ENCODE assay signal across 1 cellular context in the genomic region with DNA sequence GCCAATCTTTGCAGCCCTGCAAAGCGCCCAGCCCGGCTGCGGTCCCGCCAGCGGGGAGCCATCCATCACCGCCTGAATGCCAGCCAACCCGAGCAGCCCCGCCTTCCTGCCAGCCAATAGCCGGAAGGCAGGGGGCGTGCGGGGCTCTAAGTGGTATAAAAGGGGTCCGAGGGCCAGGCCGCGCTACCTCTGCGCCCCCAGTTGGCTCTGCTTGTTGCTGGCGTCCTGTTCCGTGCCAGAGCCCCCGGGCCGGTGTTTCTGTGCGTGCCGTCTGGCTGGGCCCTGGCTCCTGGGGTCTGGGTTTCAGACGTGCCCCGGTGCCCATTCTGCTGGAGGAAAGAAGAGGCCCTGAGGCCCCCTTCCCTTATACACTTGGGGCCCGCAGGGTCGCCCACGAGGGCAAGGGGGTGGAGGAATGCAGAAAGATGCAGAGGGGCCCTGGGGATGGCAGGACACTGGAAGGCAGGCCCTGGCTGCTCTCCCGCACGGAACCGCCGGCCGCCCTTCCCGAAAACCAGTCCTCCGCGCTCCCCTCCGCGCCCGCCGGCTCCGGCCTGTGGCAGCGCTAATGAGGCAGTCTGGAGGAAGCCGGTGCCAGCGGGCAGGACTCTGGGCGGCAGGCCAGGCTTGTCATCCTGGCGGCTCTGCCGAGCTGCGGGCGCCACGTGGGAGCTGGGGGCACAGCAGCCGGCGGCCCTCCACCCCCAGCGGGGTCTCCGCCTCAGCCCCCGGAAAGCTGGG.
TF ChIP-seq lines count a peak whose summit lies in the region.

No MANE protein-coding gene starts in this region.

TF ChIP-seq in liver, 16 proteins besides CTCF, POLR2A, EP300 and RAD21 (continued from another document):
- TF ChIP-seq SP1 (IDR thresholded peaks at IDR 0.05) (no peak), HNF4G (IDR thresholded peaks at IDR 0.05) (no peak)
- TF ChIP-seq, protein P1, sequence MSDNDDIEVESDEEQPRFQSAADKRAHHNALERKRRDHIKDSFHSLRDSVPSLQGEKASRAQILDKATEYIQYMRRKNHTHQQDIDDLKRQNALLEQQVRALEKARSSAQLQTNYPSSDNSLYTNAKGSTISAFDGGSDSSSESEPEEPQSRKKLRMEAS (IDR thresholded peaks at IDR 0.05), result no peak
